ENCODE assay signal across 5 cellular contexts in the genomic region with DNA sequence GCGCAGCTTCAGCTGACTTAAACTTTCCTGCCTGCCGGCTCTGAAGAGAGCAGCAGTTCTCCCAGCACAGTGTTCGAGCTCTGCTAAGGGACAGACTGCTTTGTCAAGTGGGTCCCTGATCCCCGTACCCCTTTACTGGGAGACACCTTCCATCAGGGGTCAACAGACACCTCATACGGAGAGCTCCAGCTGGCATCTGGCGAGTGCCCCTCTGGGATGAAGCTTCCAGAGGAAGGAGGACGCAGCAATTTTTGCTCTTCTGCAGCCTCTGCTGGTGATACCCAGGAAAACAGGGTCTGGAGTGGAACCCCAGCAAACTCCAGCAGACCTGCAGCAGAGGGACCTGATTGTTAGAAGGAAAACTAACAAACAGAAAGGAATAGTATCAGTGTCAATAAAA.
A peak's percentile ranks its signal among the peaks of the same experiment; 100 is the strongest.
DNase-seq lines count a peak whose midpoint lies in the region; ATAC-seq, FAIRE-seq and TF ChIP-seq lines count a peak whose summit lies in the region.
"Not testable (repeated sequence)": the region's sequence is repeated elsewhere in the genome, so short reads cannot be mapped to it uniquely, and the experiment has no call there.

No MANE protein-coding gene starts in this region.

- peak; percentile 14; the same call in 1 of the 2 replicates for TF ChIP-seq CTCF in C4-2B (conservative IDR thresholded peaks at IDR 0.05)
- TF ChIP-seq CTCF in H9 (conservative IDR thresholded peaks at IDR 0.05), result peak; percentile 40; the same call in 2 of the 3 replicates
- TF ChIP-seq CTCF in WERI-Rb-1 (IDR thresholded peaks at IDR 0.05; ENCODE audit: low read depth, low read length), result 0 out of 2 replicates have a peak, but pooled peaks have one; percentile 9
- TF ChIP-seq CTCF in endodermal cell (conservative IDR thresholded peaks at IDR 0.05), result peak; percentile 43
- TF ChIP-seq CTCF in HepG2 (CRISPR knock-in tag; IDR thresholded peaks at IDR 0.05), result peak; percentile 21; the same call in 1 of the 2 replicates

- not testable (repeated sequence) for DNase-seq in H9; WERI-Rb-1; HepG2 (ENCODE audit: low spot score)
- DNase-seq in endodermal cell, result peak; percentile 65

- not testable (repeated sequence) for H3T11ph ChIP-seq in H9 (ENCODE audit: low read length)

- H2BK5ac ChIP-seq in H9 (ENCODE audit: insufficient read length, low read length), result not testable (repeated sequence)

- H3K9me3 Mint-ChIP-seq in H9, result peaks cover 26 to 28% of the 10 kb centered on the region in 2 experiments
- peaks cover 37% of the 10 kb centered on the region for H3K9me3 Mint-ChIP-seq in endodermal cell

- not testable (repeated sequence) for H2BK12ac ChIP-seq in H9 (ENCODE audit: insufficient read length, low read depth, low read length)

- H3K56ac ChIP-seq in H9 (ENCODE audit: insufficient read length, low read depth, low read length), result not testable (repeated sequence)

- not testable (repeated sequence) for H4K8ac ChIP-seq in H9 (replicated peaks; ENCODE audit: insufficient read length, low read depth, low read length)

- H3K4me2 ChIP-seq in H9 (ENCODE audit: insufficient read depth, insufficient read length, low read length); HepG2 (ENCODE audit: low read depth, low read length): not testable (repeated sequence)

- not testable (repeated sequence) for H3K23me2 ChIP-seq in H9 (ENCODE audit: insufficient read length, low read depth, low read length, poor library complexity, severe bottlenecking)

- H3K27me3 ChIP-seq in H9 (ENCODE audit: insufficient read depth, low read length); WERI-Rb-1 (ENCODE audit: insufficient read depth, low read depth, severe bottlenecking); endodermal cell (ENCODE audit: control insufficient read depth, insufficient read depth, low read length, poor library complexity, severe bottlenecking); HepG2 (ENCODE audit: control insufficient read depth in 1 of 2, insufficient read depth in 2 of 2, low read length in 2 of 2): not testable (repeated sequence)

- H3K4me1 ChIP-seq in H9 (ENCODE audit: insufficient read depth, low read length); endodermal cell (ENCODE audit: control insufficient read depth, insufficient read depth, low read length): not testable (repeated sequence)
- peaks cover 11% of the 10 kb centered on the region; the same call in 1 of the 2 replicates for H3K4me1 ChIP-seq in HepG2 (ENCODE audit: insufficient read depth, low read length)

- not testable (repeated sequence) for BruUV-seq in HepG2 (replicated peaks; lab: Mats Ljungman, UMichigan)

- no CpG with 5 or more reads among the region's 7 CpGs for WGBS in H9 (ENCODE audit: extremely low coverage, insufficient read length, low lambda C conversion rate)
- 95 to 100% methylated on average over 5 to 7 of the region's 7 CpGs for WGBS in endodermal cell (ENCODE audit: insufficient coverage in 1 of 2, insufficient read length in 1 of 2), 2 experiments
- 97% methylated on average over 7 of the region's 7 CpGs for WGBS in HepG2 (ENCODE audit: low lambda C conversion rate)

- H3K9ac ChIP-seq in H9 (ENCODE audit: extremely low read depth, insufficient read length, low read length); endodermal cell (ENCODE audit: extremely low read depth, low read length, poor library complexity, severe bottlenecking); HepG2 (ENCODE audit: insufficient read depth, low read depth, low read length): not testable (repeated sequence)

- H3K4me3 Mint-ChIP-seq in H9, endodermal cell: not testable (repeated sequence)

- H4K5ac ChIP-seq in H9 (ENCODE audit: insufficient read length, low read depth, low read length), result not testable (repeated sequence)

- FAIRE-seq in HepG2 (lab: Jason Lieb, UNC), result not testable (repeated sequence)

- H3K36me3 Mint-ChIP-seq in H9 (ENCODE audit: insufficient read depth in 1 of 3, low read depth in 3 of 3) (peaks cover 13 to 34% (median 19%) of the 10 kb centered on the region in 3 experiments; a peak in 6 of 7 replicates), endodermal cell (ENCODE audit: low read depth) (peaks cover 18% of the 10 kb centered on the region)

- TF ChIP-seq EP300 in HepG2 (IDR thresholded peaks at IDR 0.05; ENCODE audit: low read depth in 2 of 2, low read length in 2 of 2); HepG2 (CRISPR knock-in tag; IDR thresholded peaks at IDR 0.05; ENCODE audit: borderline replicate concordance): not testable (repeated sequence)

- not testable (repeated sequence) for H3K9me3 ChIP-seq in H9 (ENCODE audit: control insufficient read depth, low read depth, low read length); WERI-Rb-1 (ENCODE audit: severe bottlenecking); HepG2 (ENCODE audit: low read length)
- H3K9me3 ChIP-seq in endodermal cell (ENCODE audit: control insufficient read depth, low read length), result peaks cover 23% of the 10 kb centered on the region

- ATAC-seq in HepG2, result not testable (repeated sequence)

- not testable (repeated sequence) for H3K4ac ChIP-seq in H9 (ENCODE audit: low read depth, low read length)

- not testable (repeated sequence) for H2AFZ ChIP-seq in H9 (ENCODE audit: low read length); HepG2 (ENCODE audit: low read length)

- not testable (repeated sequence) for H3K79me2 ChIP-seq in H9 (ENCODE audit: insufficient read depth, low read length); HepG2 (ENCODE audit: insufficient read depth, low read length)

- not testable (repeated sequence) for H2BK120ac ChIP-seq in H9 (ENCODE audit: low read depth, low read length, poor library complexity, severe bottlenecking)

- H4K20me1 ChIP-seq in H9 (ENCODE audit: control insufficient read depth, insufficient read depth, insufficient read length); HepG2 (ENCODE audit: insufficient read depth, low read length): not testable (repeated sequence)

- CTCF ChIA-PET in HepG2 (lab: Yijun Ruan, JAX; ENCODE audit: low intra/inter-chr PET ratio, low total read pairs), result not testable (repeated sequence)

- POLR2A ChIA-PET in HepG2 (lab: Yijun Ruan, JAX), result not testable (repeated sequence)

- not testable (repeated sequence) for H2BK15ac ChIP-seq in H9 (ENCODE audit: low read depth, low read length)

- not testable (repeated sequence) for H3K14ac ChIP-seq in H9 (ENCODE audit: insufficient read depth, low read length)

- H3K4me1 Mint-ChIP-seq in H9, endodermal cell: not testable (repeated sequence)

- H3K23ac ChIP-seq in H9 (ENCODE audit: insufficient read length, low read depth, low read length), result not testable (repeated sequence)

- H2AK5ac ChIP-seq in H9 (ENCODE audit: insufficient read length, low read length), result not testable (repeated sequence)

- not testable (repeated sequence) for TF ChIP-seq RAD21 in HepG2 (CRISPR knock-in tag; IDR thresholded peaks at IDR 0.05)

- not testable (repeated sequence) for H4K91ac ChIP-seq in H9 (ENCODE audit: insufficient read length, low read depth, low read length)

- intact Hi-C loops in HepG2 (cut with micrococcal nuclease; ENCODE audit: unreplicated experiment), result not testable (repeated sequence)

- not testable (repeated sequence) for H3K18ac ChIP-seq in H9 (ENCODE audit: insufficient read length, low read depth, low read length)

- not testable (repeated sequence) for H2BK20ac ChIP-seq in H9 (ENCODE audit: low read depth, low read length, poor library complexity, severe bottlenecking)

- H3K79me1 ChIP-seq in H9 (ENCODE audit: insufficient read depth, low read depth, low read length, poor library complexity, severe bottlenecking), result not testable (repeated sequence)

- not testable (repeated sequence) for H3K27ac Mint-ChIP-seq in H9, endodermal cell

- not testable (repeated sequence) for TF ChIP-seq POLR2A in HepG2 (IDR thresholded peaks at IDR 0.05; ENCODE audit: insufficient read depth in 1 of 2, low read depth in 2 of 2, low read length in 2 of 2)

- H3K36me3 ChIP-seq in WERI-Rb-1; endodermal cell (ENCODE audit: control insufficient read depth, insufficient read depth, low read length); HepG2 (replicated peaks in 1 of 2; ENCODE audit: control insufficient read depth in 1 of 2, insufficient read depth in 2 of 2, low read length in 2 of 2): not testable (repeated sequence)

- not testable (repeated sequence) for H3K27ac ChIP-seq in C4-2B; H9 (ENCODE audit: insufficient read length, low read depth, low read length); WERI-Rb-1; endodermal cell (ENCODE audit: low read depth, low read length); HepG2 (ENCODE audit: extremely low read length, insufficient read depth, low read length)

- H3K4me3 ChIP-seq in WERI-Rb-1 (ENCODE audit: low read depth, low read length); endodermal cell (ENCODE audit: low read length); HepG2 (replicated peaks in 1 of 3; ENCODE audit: insufficient read depth in 1 of 3, low read depth in 2 of 3, low read length in 3 of 3): not testable (repeated sequence)

- not testable (repeated sequence) for H3K27me3 Mint-ChIP-seq in H9 (ENCODE audit: low read depth); endodermal cell (ENCODE audit: insufficient read depth)

- in situ Hi-C loops in HepG2 (cut with HindIII; ENCODE audit: extremely low pct_ligation_motif_present, low pct_unique_long_range_greater_than_20kb), result not testable (repeated sequence)
